Comparison of ENCODE assay signal across 23 cellular contexts in genomic region chr2:216680951-216681629, GRCh38. TPM values are rescaled to one million over a fixed set of nuclear protein-coding genes. Genes with fewer than 3 reads are reported as not detected.
DNase-seq lines count a peak whose midpoint lies in the region; ATAC-seq, FAIRE-seq and TF ChIP-seq lines count a peak whose summit lies in the region.
"Had no signal": no experiment of that assay in that cellular context is flagged by ENCODE, and none has a peak within 500 bp of the region (broad histone marks: within the 10 kb centered on the region; RNA-seq: fewer than 3 reads in every experiment).

No MANE protein-coding gene starts in this region.

- no TSS peak for BruUV-seq in K562 (replicated peaks; lab: Mats Ljungman, UMichigan)

- FAIRE-seq in K562 (lab: Jason Lieb, UNC), result no peak
- FAIRE-seq: bronchial epithelial cell, GM12878, pancreas had no signal

- H3K9me3 ChIP-seq in K562 (replicated peaks; ENCODE audit: control insufficient read depth, insufficient read depth, low read depth, low read length) (no peaks in the 10 kb centered on the region), ovary (no peaks in the 10 kb centered on the region), thoracic aorta (no peaks in the 10 kb centered on the region)
- H3K9me3 ChIP-seq: adrenal gland, pancreas, SK-N-SH had no signal

- H3K27ac ChIP-seq in K562 (ENCODE audit: extremely low read depth, low read depth, low read length) (no peak overlapping the region), ovary (peak overlapping the region in 1 of 2 donors; percentile 13), thoracic aorta (peak overlapping the region; percentile 81 to 86)
- H3K27ac ChIP-seq: pancreas had no signal

- H3K36me3 ChIP-seq in K562 (ENCODE audit: control insufficient read depth, insufficient read depth, low read length) (no peaks in the 10 kb centered on the region), ovary (no peaks in the 10 kb centered on the region), thoracic aorta (peaks cover 27% of the 10 kb centered on the region)
- H3K36me3 ChIP-seq: pancreas had no signal

- TF ChIP-seq RAD21 in K562 (CRISPR knock-in tag; conservative IDR thresholded peaks at IDR 0.05 in 1 of 2, IDR thresholded peaks at IDR 0.05 in 1 of 2), result no peak

- in situ Hi-C loops in K562 (cut with MboI), result loop anchor here (5.0 to 25.0 kb wide), 3 partner anchors 486 to 1031 kb away; no protein-coding TSS in a partner anchor

- H3K4me3 ChIP-seq in K562 (no peak overlapping the region), ovary (no peak overlapping the region), thoracic aorta (no peak overlapping the region)
- H3K4me3 ChIP-seq: adrenal gland, GM12878, pancreas had no signal

- no peaks in the 10 kb centered on the region for H3K9me1 ChIP-seq in K562 (ENCODE audit: control insufficient read depth, insufficient read depth, low read length)

- H3K4me2 ChIP-seq in K562 (ENCODE audit: insufficient read depth, low read length), result no peak overlapping the region

- CTCF ChIA-PET in K562 (lab: Yijun Ruan, JAX; ENCODE audit: low intra/inter-chr PET ratio), result interaction anchor here (0.6 to 1.0 kb wide), 2 partner anchors 14 to 830 kb away, joined by 3 to 4 read pairs; no protein-coding TSS in a partner anchor

- TF ChIP-seq CTCF in K562 (IDR thresholded peaks at IDR 0.05 in 2 of 3, conservative IDR thresholded peaks at IDR 0.05 in 1 of 3; ENCODE audit: insufficient read depth in 2 of 3, low read depth in 1 of 3, low read length in 3 of 3), result no peak
- TF ChIP-seq CTCF in ovary (IDR thresholded peaks at IDR 0.05), result no peak
- no peak for TF ChIP-seq CTCF in thoracic aorta (IDR thresholded peaks at IDR 0.05)

- ATAC-seq in K562 (no peak), left ventricle myocardium superior (no peak), thoracic aorta (ENCODE audit: insufficient number of reproducible peaks, low FRiP score, low read depth) (no peak), GM21367 (IDR thresholded peaks at IDR 0.05; ENCODE audit: unreplicated experiment) (no peak), GM18858 (IDR thresholded peaks at IDR 0.05; ENCODE audit: unreplicated experiment) (no peak), GM18867 (IDR thresholded peaks at IDR 0.05; ENCODE audit: unreplicated experiment) (no peak)
- ATAC-seq: activated T-cell treated with anti-CD3 and anti-CD28 coated beads, Interleukin-2, amount 50 U/mL, for 72 hours; GM12878; naive thymus-derived CD4-positive, alpha-beta T cell had no signal

- no peak overlapping the region for H3K9ac ChIP-seq in K562 (ENCODE audit: insufficient read depth in 1 of 2, low read depth in 2 of 2, low read length in 2 of 2)
- H3K9ac ChIP-seq: SK-N-SH had no signal

- DNase-seq in K562 (ENCODE audit: extremely low read depth in 1 of 4, low spot score in 3 of 4), result no peak
- peak; percentile 29 for DNase-seq in left ventricle myocardium superior
- DNase-seq in ovary, result peak in 3 of 5 donors; percentile 34 to 50 (median 36)
- no peak for DNase-seq in thoracic aorta (ENCODE audit: low spot score)
- no peak for DNase-seq in NCI-H2171 treated with DMSO at 0.1 percent for 48 hours (lab: John Stamatoyannopoulos, UW)
- DNase-seq: activated CD4-positive, alpha-beta T cell treated with anti-CD3 and anti-CD28 coated beads, Interleukin-2, amount 10 ng/mL, durations not matched to agents 24 days and 14 days; activated naive CD4-positive, alpha-beta T cell treated with Interleukin-2 at 50 U/mL for 16 hours; activated T-cell treated with anti-CD3 and anti-CD28 coated beads, Interleukin-2, amount 50 U/mL, for 72 hours; adrenal gland; H7; mesenchymal stem cell; naive thymus-derived CD4-positive, alpha-beta T cell; NCI-H1048; NCI-H187; NCI-H748 treated with DMSO at 0.1 percent for 48 hours; SK-N-SH had no signal

- peaks cover 17% of the 10 kb centered on the region in 2 experiments for H3K4me1 ChIP-seq in K562 (replicated peaks in 1 of 2; ENCODE audit: control insufficient read depth in 2 of 2, insufficient read depth in 2 of 2, low read length in 2 of 2)
- peaks cover 13% of the 10 kb centered on the region for H3K4me1 ChIP-seq in ovary (ENCODE audit: insufficient read depth)
- H3K4me1 ChIP-seq in thoracic aorta (ENCODE audit: control insufficient read depth in 1 of 2, low read depth in 2 of 2), result peaks cover 45 to 74% of the 10 kb centered on the region in 2 donors
- H3K4me1 ChIP-seq: pancreas had no signal

- TF ChIP-seq POLR2A in K562 (conservative IDR thresholded peaks at IDR 0.05) (no peak), ovary (IDR thresholded peaks at IDR 0.05) (no peak)

- H3K79me2 ChIP-seq in K562 (ENCODE audit: control insufficient read depth, insufficient read depth, low read length), result no peaks in the 10 kb centered on the region

- intact Hi-C loops in K562 (cut with micrococcal nuclease) (loop anchor here (5.0 kb wide), 3 partner anchors 486 to 1031 kb away; no protein-coding TSS in a partner anchor), left ventricle myocardium superior (cut with micrococcal nuclease) (loop anchor here (5.0 kb wide), 1 partner anchor 1031 kb away; no protein-coding TSS in a partner anchor), ovary (cut with DNase I) (loop anchor here in 2 of 4 donors (5.0 to 10.0 kb wide), 2 partner anchors 1031 to 1074 kb away; no protein-coding TSS in a partner anchor)

- POLR2A ChIA-PET in K562 (lab: Yijun Ruan, JAX), result interaction anchor here (0.6 kb wide), 1 partner anchor 357 kb away, joined by 3 read pairs; no protein-coding TSS in a partner anchor

- H4K20me1 ChIP-seq in K562 (replicated peaks; ENCODE audit: control insufficient read depth, insufficient read depth, low read length), result no peaks in the 10 kb centered on the region

- TF ChIP-seq EP300 in K562 (IDR thresholded peaks at IDR 0.05; ENCODE audit: low read length) (no peak), ovary (IDR thresholded peaks at IDR 0.05) (no peak)

- peak overlapping the region; percentile 55; the same call in 1 of the 2 replicates for H2AFZ ChIP-seq in K562 (ENCODE audit: low read depth, low read length)

- H3K27me3 ChIP-seq in K562 (ENCODE audit: control insufficient read depth in 2 of 2, insufficient read depth in 2 of 2, low read length in 2 of 2), result peaks cover 0 to 2% of the 10 kb centered on the region in 2 experiments; a peak in 1 of 5 replicates
- no peaks in the 10 kb centered on the region for H3K27me3 ChIP-seq in ovary
- no peaks in the 10 kb centered on the region for H3K27me3 ChIP-seq in thoracic aorta (replicated peaks; ENCODE audit: insufficient read depth)
- H3K27me3 ChIP-seq: adrenal gland, pancreas had no signal

- 45% methylated on average over 10 of the region's 10 CpGs for WGBS in K562 (ENCODE audit: insufficient coverage, low coverage, missing lambda C conversion rate)
- 68 to 80% (median 79%) methylated on average over 10 of the region's 10 CpGs for WGBS in ovary, 3 donors

TF ChIP-seq in K562, 482 proteins besides CTCF, POLR2A, EP300 and RAD21:
- TF ChIP-seq ZNF589 (CRISPR knock-in tag; IDR thresholded peaks at IDR 0.05; ENCODE audit: low read depth), result peak; percentile 11; the same call in 1 of the 2 replicates
- TF ChIP-seq PYGO2 (tag; IDR thresholded peaks at IDR 0.05), result no peak
- 0 out of 2 replicates have a peak, but pooled peaks have one; percentile 42 for TF ChIP-seq TCF3 (CRISPR knock-in tag; IDR thresholded peaks at IDR 0.05)

RNA-seq across cellular contexts. Expression of gene IGFBP5, which starts 14.3 kb away (rescaled TPM):
- 0.05 TPM in 1 of 2 replicates, not detected in the other for total RNA-seq in K562 (2011; cell fraction: chromatin; rRNA removed; ENCODE audit: low replicate concordance)
- 0.17 TPM in 1 of 2 replicates, not detected in the other for total RNA-seq in K562 (2011; cell fraction: nucleolus; rRNA removed)
- 0.29 TPM in 1 of 2 replicates, not detected in the other for total RNA-seq in K562 (2011; cell fraction: nucleoplasm; rRNA removed)
- total RNA-seq in K562 (2014; rRNA removed) (not detected in 2 replicates), K562 (2014; rRNA removed; fragmentation: Illumina TruSeq; extraction: Trizol) (not detected in 2 replicates), K562 (2015; rRNA removed; fragmentation: Illumina TruSeq; extraction: Trizol) (not detected in 2 replicates), K562 (2021) (1.9 and 2.5 TPM in 2 replicates), left ventricle myocardium superior (156 TPM), ovary (1,000 to 10,000 TPM in 6 of 7 donors, 100 to 1,000 TPM in 1; 718 to 3,214 (median 2,824) TPM), thoracic aorta (1,000 to 10,000 TPM in 1 of 2 donors, 100 to 1,000 TPM in 1; 482 to 2,105 TPM)
- polyA plus RNA-seq in K562 (2011; rRNA removed) (0.01 and 0.05 TPM in 2 replicates), K562 (2014; fragmentation: Illumina TruSeq; extraction: Trizol) (not detected in 2 replicates), K562 (2014; fragmentation: Nextera tagmentation; extraction: Ambion mirVana) (not detected), K562 (2014; rRNA removed) (0.03 and 0.49 TPM in 2 replicates), ovary (1,000 to 10,000 TPM in 1 of 2 donors, 100 to 1,000 TPM in 1; 929 to 1,464 TPM)
- under 0.01 and 0.28 TPM in 2 replicates for polyA plus RNA-seq in K562 (2011; cell fraction: cytosol; rRNA removed)
- 0.01 and 0.40 TPM in 2 replicates for polyA plus RNA-seq in K562 (2011; cell fraction: nucleus; rRNA removed)
- 0.04 and 0.08 TPM in 2 replicates for polyA plus RNA-seq in K562 (2012)
- 0.03 and 0.04 TPM in 2 replicates for polyA minus RNA-seq in K562 (2011; rRNA and poly(A)+ RNA removed)
- polyA minus RNA-seq in K562 (2011; cell fraction: cytosol; rRNA and poly(A)+ RNA removed), result not detected in 2 replicates
- polyA minus RNA-seq in K562 (2011; cell fraction: nucleus; rRNA and poly(A)+ RNA removed), result under 0.01 TPM in 1 of 2 replicates, not detected in the other
- total RNA-seq: activated CD4-positive, alpha-beta T cell treated with anti-CD3 and anti-CD28 coated beads, Interleukin-2, amount 10 ng/mL, durations not matched to agents 24 days and 14 days; activated T-cell treated with anti-CD3 and anti-CD28 coated beads, Interleukin-2, amount 50 U/mL, for 72 hours; naive thymus-derived CD4-positive, alpha-beta T cell had no signal
- polyA plus RNA-seq: CD14-positive monocyte; GM12878; naive thymus-derived CD4-positive, alpha-beta T cell had no signal

RNA-seq across cellular contexts. Expression of gene IGFBP2, which starts 47.9 kb away (rescaled TPM):
- not detected in 2 replicates for total RNA-seq in K562 (2011; cell fraction: chromatin; rRNA removed; ENCODE audit: low replicate concordance)
- total RNA-seq in K562 (2011; cell fraction: nucleolus; rRNA removed), result not detected in 2 replicates
- not detected in 2 replicates for total RNA-seq in K562 (2011; cell fraction: nucleoplasm; rRNA removed)
- total RNA-seq in K562 (2014; rRNA removed), result not detected in 2 replicates
- not detected in 2 replicates for total RNA-seq in K562 (2014; rRNA removed; fragmentation: Illumina TruSeq; extraction: Trizol)
- 0.23 TPM in 1 of 2 replicates, not detected in the other for total RNA-seq in K562 (2015; rRNA removed; fragmentation: Illumina TruSeq; extraction: Trizol)
- 0.85 and 0.93 TPM in 2 replicates for total RNA-seq in K562 (2021)
- polyA plus RNA-seq in K562 (2011; rRNA removed), result not detected in 2 replicates
- 0.06 and 0.31 TPM in 2 replicates for polyA plus RNA-seq in K562 (2011; cell fraction: cytosol; rRNA removed)
- polyA plus RNA-seq in K562 (2011; cell fraction: nucleus; rRNA removed), result not detected in 2 replicates
- 0.29 and 0.76 TPM in 2 replicates for polyA plus RNA-seq in K562 (2012)
- polyA plus RNA-seq in K562 (2014; fragmentation: Illumina TruSeq; extraction: Trizol), result not detected in 2 replicates
- polyA plus RNA-seq in K562 (2014; fragmentation: Nextera tagmentation; extraction: Ambion mirVana), result not detected
- not detected in 2 replicates for polyA plus RNA-seq in K562 (2014; rRNA removed)
- not detected in 2 replicates for polyA minus RNA-seq in K562 (2011; rRNA and poly(A)+ RNA removed)
- not detected in 2 replicates for polyA minus RNA-seq in K562 (2011; cell fraction: cytosol; rRNA and poly(A)+ RNA removed)
- polyA minus RNA-seq in K562 (2011; cell fraction: nucleus; rRNA and poly(A)+ RNA removed), result not detected in 2 replicates
- total RNA-seq in left ventricle myocardium superior, result 50.7 TPM
- total RNA-seq in ovary, result 100 to 1,000 TPM; 112 to 333 (median 165) TPM
- polyA plus RNA-seq in ovary, result 100 to 1,000 TPM in 1 of 2 donors, 10 to 100 TPM in 1; 47.2 to 241 TPM
- 1,000 to 10,000 TPM in 1 of 2 donors, 100 to 1,000 TPM in 1; 608 to 2,156 TPM for total RNA-seq in thoracic aorta
- polyA plus RNA-seq: CD14-positive monocyte had no signal

Comparison
In these comparisons a context has a peak if more than half of its experiments do, and no peak if none do; other contexts are left out.
1. DNase-seq: peak in left ventricle myocardium superior (single experiment) and ovary (3 of 5); none in K562 (0 of 4), thoracic aorta (single experiment) and NCI-H2171 treated with DMSO at 0.1 percent for 48 hours (single experiment).
2. RNA of gene IGFBP5, which starts 14.3 kb away (total RNA-seq): 718 to 3,214 TPM in ovary, 482 to 2,105 TPM in thoracic aorta and 156 TPM in left ventricle myocardium superior (single experiment); 0.05 to 2.5 TPM in K562; every median in the first group is over 10 times any median in the second.
3. RNA of gene IGFBP2, which starts 47.9 kb away (total RNA-seq): 608 to 2,156 TPM in thoracic aorta, 112 to 333 TPM in ovary and 50.7 TPM in left ventricle myocardium superior (single experiment); 0.23 to 0.93 TPM in K562; every median in the first group is over 10 times any median in the second.